In genomic region chr6:102848796-102849195, GRCh38 we compare ENCODE assay signal across 35 cellular contexts.
"Had no signal": no experiment of that assay in that cellular context is flagged by ENCODE, and none has a peak within 500 bp of the region (broad histone marks: within the 10 kb centered on the region; RNA-seq: fewer than 3 reads in every experiment).

No MANE protein-coding gene starts in this region.

- H3K27ac ChIP-seq: brain microvascular endothelial cell, cardiac muscle cell, KMS-11, PC-9, WERI-Rb-1 had no signal

- H3K4me3 ChIP-seq: cardiac muscle cell, PC-9 had no signal

- H3K4me1 Mint-ChIP-seq: activated CD4-positive, alpha-beta memory T cell treated with anti-CD3 and anti-CD28 coated beads, Interleukin-2, amount 10 ng/mL, durations not matched to agents 7 days and 5 days; activated CD8-positive, alpha-beta memory T cell treated with anti-CD3 and anti-CD28 coated beads, Interleukin-2, amount 10 ng/mL, durations not matched to agents 7 days and 5 days; activated T-helper 17 cell treated with anti-CD3 and anti-CD28 coated beads, Interleukin-2, amount 50 U/mL, for 72 hours; central memory CD8-positive, alpha-beta T cell had no signal

- H3K36me3 ChIP-seq: brain microvascular endothelial cell, cardiac muscle cell, WERI-Rb-1 had no signal

- H3K36me3 Mint-ChIP-seq: activated CD8-positive, alpha-beta memory T cell treated with anti-CD3 and anti-CD28 coated beads, Interleukin-2, amount 10 ng/mL, durations not matched to agents 7 days and 5 days; activated naive CD8-positive, alpha-beta T cell treated with anti-CD3 and anti-CD28 coated beads for 36 hours had no signal

- H3K9ac ChIP-seq: KMS-11 had no signal

- H3K9me3 Mint-ChIP-seq: activated CD4-positive, alpha-beta memory T cell treated with anti-CD3 and anti-CD28 coated beads, Interleukin-2, amount 10 ng/mL, durations not matched to agents 7 days and 5 days; activated T-helper 17 cell treated with anti-CD3 and anti-CD28 coated beads, Interleukin-2, amount 50 U/mL, for 72 hours had no signal

- H3K27me3 ChIP-seq: brain microvascular endothelial cell, cardiac muscle cell had no signal

- H3K27me3 Mint-ChIP-seq: activated CD4-positive, alpha-beta memory T cell treated with anti-CD3 and anti-CD28 coated beads, Interleukin-2, amount 10 ng/mL, durations not matched to agents 7 days and 5 days; activated CD8-positive, alpha-beta memory T cell treated with anti-CD3 and anti-CD28 coated beads, Interleukin-2, amount 10 ng/mL, durations not matched to agents 7 days and 5 days; activated T-helper 17 cell treated with anti-CD3 and anti-CD28 coated beads, Interleukin-2, amount 50 U/mL, for 72 hours; central memory CD8-positive, alpha-beta T cell had no signal

- H3K27ac Mint-ChIP-seq: activated CD4-positive, alpha-beta memory T cell treated with anti-CD3 and anti-CD28 coated beads, Interleukin-2, amount 10 ng/mL, durations not matched to agents 7 days and 5 days; activated CD8-positive, alpha-beta memory T cell treated with anti-CD3 and anti-CD28 coated beads, Interleukin-2, amount 10 ng/mL, durations not matched to agents 7 days and 5 days; activated naive CD8-positive, alpha-beta T cell treated with anti-CD3 and anti-CD28 coated beads for 36 hours; activated T-helper 17 cell treated with anti-CD3 and anti-CD28 coated beads, Interleukin-2, amount 50 U/mL, for 72 hours had no signal

- DNase-seq: activated CD4-positive, alpha-beta memory T cell treated with anti-CD3 and anti-CD28 coated beads, Interleukin-2, amount 10 ng/mL, durations not matched to agents 7 days and 5 days; activated CD4-positive, alpha-beta T cell treated with anti-CD3 and anti-CD28 coated beads for 1 hour; activated CD4-positive, alpha-beta T cell treated with anti-CD3 and anti-CD28 coated beads for 48 hours; activated CD4-positive, CD25-positive, alpha-beta regulatory T cell; activated CD8-positive, alpha-beta memory T cell treated with anti-CD3 and anti-CD28 coated beads for 24 hours; activated CD8-positive, alpha-beta memory T cell treated with anti-CD3 and anti-CD28 coated beads, Interleukin-2, amount 10 ng/mL, durations not matched to agents 7 days and 5 days; activated effector memory CD4-positive, alpha-beta T cell treated with anti-CD3 and anti-CD28 coated beads, Interleukin-2, amount 50 U/mL, for 16 hours; activated naive CD4-positive, alpha-beta T cell; activated naive CD4-positive, alpha-beta T cell treated with anti-CD3 and anti-CD28 coated beads, Interleukin-2, amount 50 U/mL, for 16 hours; activated naive CD8-positive, alpha-beta T cell treated with anti-CD3 and anti-CD28 coated beads for 36 hours; activated T-cell treated with anti-CD3 and anti-CD28 coated beads, Interleukin-2, amount 50 U/mL, for 1 hour; activated T-cell treated with anti-CD3 and anti-CD28 coated beads, Interleukin-2, amount 50 U/mL, for 72 hours; amniotic stem cell; aorta; brain microvascular endothelial cell; NCI-H1105; NCI-H1417 treated with DMSO at 0.1 percent for 48 hours; NCI-H187 treated with DMSO at 0.1 percent for 48 hours; NCI-H2081; NCI-H226; NCI-H446 treated with DMSO at 0.1 percent for 48 hours; NCI-H524; NCI-H748 treated with DMSO at 0.1 percent for 48 hours; NK-92 treated with Interleukin-12 subunit alpha and Interleukin-12 subunit beta, amount 100 ng/mL, for 24 hours; Right ventricle myocardium superior; SW 1271; T-helper 1 cell; T-helper 2 cell; T-helper 9 cell; WERI-Rb-1 had no signal

- H3K4me3 Mint-ChIP-seq: activated CD4-positive, alpha-beta memory T cell treated with anti-CD3 and anti-CD28 coated beads, Interleukin-2, amount 10 ng/mL, durations not matched to agents 7 days and 5 days; activated CD8-positive, alpha-beta memory T cell treated with anti-CD3 and anti-CD28 coated beads, Interleukin-2, amount 10 ng/mL, durations not matched to agents 7 days and 5 days; activated naive CD8-positive, alpha-beta T cell treated with anti-CD3 and anti-CD28 coated beads for 36 hours; activated T-cell treated with anti-CD3 and anti-CD28 coated beads, Interleukin-2, amount 50 U/mL, for 72 hours; activated T-helper 17 cell treated with anti-CD3 and anti-CD28 coated beads, Interleukin-2, amount 50 U/mL, for 72 hours; central memory CD8-positive, alpha-beta T cell had no signal
